2 cellular contexts compared by ENCODE assay signal in the genomic region with DNA sequence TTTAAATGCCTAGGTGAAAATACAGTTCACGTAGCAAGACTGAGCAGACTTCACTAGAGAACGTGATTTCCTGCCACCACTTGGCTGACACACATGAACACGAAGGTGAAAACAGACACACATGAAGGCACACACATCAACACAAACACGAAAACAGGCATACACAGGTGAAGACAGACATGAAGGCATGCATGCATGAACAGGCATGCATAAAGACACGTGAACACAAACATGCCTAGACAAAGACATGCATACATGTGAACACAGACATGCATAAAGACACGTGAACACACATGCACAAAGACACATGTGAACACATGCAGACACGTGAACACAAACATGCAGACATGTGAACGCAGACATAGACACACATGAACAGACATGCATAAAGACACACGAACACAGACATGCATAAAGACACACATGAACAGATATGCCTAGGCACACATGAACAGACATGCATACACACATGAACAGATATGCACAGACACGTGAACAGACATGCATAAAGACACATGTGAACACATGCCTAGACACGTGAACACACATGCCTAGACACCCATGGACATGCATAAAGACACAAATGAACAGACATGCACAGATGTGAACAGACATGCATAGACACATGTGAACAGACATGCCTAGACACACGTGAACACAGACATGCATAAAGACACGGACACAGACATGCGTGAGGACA.
TF ChIP-seq lines count a peak whose summit lies in the region.

No MANE protein-coding gene starts in this region.

TF ChIP-seq in GM12891, 5 proteins besides CTCF, POLR2A, EP300 and RAD21:
- TF ChIP-seq PAX5 (IDR thresholded peaks at IDR 0.05; ENCODE audit: insufficient read depth, low read length, severe bottlenecking) = no peak
- no peak for TF ChIP-seq POU2F2 (IDR thresholded peaks at IDR 0.05; ENCODE audit: low read depth, low read length)
- no peak for TF ChIP-seq TAF1 (IDR thresholded peaks at IDR 0.05; ENCODE audit: low read depth, low read length)
- TF ChIP-seq SPI1 (IDR thresholded peaks at IDR 0.05; ENCODE audit: low read depth, low read length) = no peak
- no peak for TF ChIP-seq POLR2AphosphoS5 (IDR thresholded peaks at IDR 0.05; ENCODE audit: low read depth, low read length)

TF ChIP-seq in IMR-90, 13 proteins besides CTCF, POLR2A, EP300 and RAD21:
- no peak for TF ChIP-seq ELK1 (IDR thresholded peaks at IDR 0.05; ENCODE audit: borderline replicate concordance, low read depth, low read length)
- no peak for TF ChIP-seq RCOR1 (IDR thresholded peaks at IDR 0.05; ENCODE audit: insufficient replicate concordance, low read length)
- TF ChIP-seq, protein P1, sequence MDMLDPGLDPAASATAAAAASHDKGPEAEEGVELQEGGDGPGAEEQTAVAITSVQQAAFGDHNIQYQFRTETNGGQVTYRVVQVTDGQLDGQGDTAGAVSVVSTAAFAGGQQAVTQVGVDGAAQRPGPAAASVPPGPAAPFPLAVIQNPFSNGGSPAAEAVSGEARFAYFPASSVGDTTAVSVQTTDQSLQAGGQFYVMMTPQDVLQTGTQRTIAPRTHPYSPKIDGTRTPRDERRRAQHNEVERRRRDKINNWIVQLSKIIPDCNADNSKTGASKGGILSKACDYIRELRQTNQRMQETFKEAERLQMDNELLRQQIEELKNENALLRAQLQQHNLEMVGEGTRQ (IDR thresholded peaks at IDR 0.05; ENCODE audit: low read depth, low read length) = no peak
- no peak for TF ChIP-seq FOS (IDR thresholded peaks at IDR 0.05; ENCODE audit: low read depth, low read length)
- no peak for TF ChIP-seq BHLHE40 (IDR thresholded peaks at IDR 0.05; ENCODE audit: low read depth, low read length)
- TF ChIP-seq CHD1 (IDR thresholded peaks at IDR 0.05; ENCODE audit: low read depth, low read length) = no peak
- TF ChIP-seq NFE2L2 (IDR thresholded peaks at IDR 0.05; ENCODE audit: low read depth, low read length) = no peak
TF ChIP-seq in IMR-90: peak in this region for 0.
